ENCODE assay signal across 9 cellular contexts in genomic region chr13:50914848-50915247, GRCh38. TPM values are rescaled to one million over a fixed set of nuclear protein-coding genes. Genes with fewer than 3 reads are reported as not detected.
DNase-seq lines count a peak whose midpoint lies in the region; ATAC-seq lines count a peak whose summit lies in the region.
"Had no signal": no experiment of that assay in that cellular context is flagged by ENCODE, and none has a peak within 500 bp of the region (broad histone marks: within the 10 kb centered on the region; RNA-seq: fewer than 3 reads in every experiment).

No MANE protein-coding gene starts in this region.

- peaks cover 65% of the 10 kb centered on the region for H3K4me1 Mint-ChIP-seq in activated CD8-positive, alpha-beta T cell treated with anti-CD3 and anti-CD28 coated beads, Interleukin-2, amount 10 ng/mL, durations not matched to agents 7 days and 5 days (ENCODE audit: low read depth)
- peaks cover 65 to 84% (median 77%) of the 10 kb centered on the region in 3 donors for H3K4me1 Mint-ChIP-seq in naive B cell

- no peaks in the 10 kb centered on the region for H3K27me3 Mint-ChIP-seq in activated CD8-positive, alpha-beta T cell treated with anti-CD3 and anti-CD28 coated beads, Interleukin-2, amount 10 ng/mL, durations not matched to agents 7 days and 5 days (ENCODE audit: low read depth)
- H3K27me3 Mint-ChIP-seq in naive B cell, result no peaks in the 10 kb centered on the region

- peak overlapping the region; percentile 70 for H3K27ac Mint-ChIP-seq in activated CD8-positive, alpha-beta T cell treated with anti-CD3 and anti-CD28 coated beads, Interleukin-2, amount 10 ng/mL, durations not matched to agents 7 days and 5 days
- H3K27ac Mint-ChIP-seq in naive B cell, result peak overlapping the region; percentile 16 to 97 (median 91)

- peak; percentile 27 for ATAC-seq in HG02884 (IDR thresholded peaks at IDR 0.05; ENCODE audit: unreplicated experiment)
- ATAC-seq in activated CD8-positive, alpha-beta T cell treated with anti-CD3 and anti-CD28 coated beads, Interleukin-2, amount 10 ng/mL, durations not matched to agents 7 days and 5 days, result no peak
- no peak for ATAC-seq in naive B cell (ENCODE audit: low read depth in 2 of 2)
- ATAC-seq in GM21717 (IDR thresholded peaks at IDR 0.05; ENCODE audit: unreplicated experiment), result no peak

- POLR2A ChIA-PET in activated CD8-positive, alpha-beta T cell treated with anti-CD3 and anti-CD28 coated beads, Interleukin-2, amount 10 ng/mL, durations not matched to agents 7 days and 5 days (lab: Charles Lee), result interaction anchor here (0.8 to 1.3 kb wide), 5 partner anchors 21 to 918 kb away, joined by 3 to 8 read pairs (median 4); partner anchors contain the start of gene TRIM13

- H3K9me3 Mint-ChIP-seq in activated CD8-positive, alpha-beta T cell treated with anti-CD3 and anti-CD28 coated beads, Interleukin-2, amount 10 ng/mL, durations not matched to agents 7 days and 5 days (ENCODE audit: insufficient read depth), result no peaks in the 10 kb centered on the region
- H3K9me3 Mint-ChIP-seq in naive B cell, result no peaks in the 10 kb centered on the region

- DNase-seq in ELR (ENCODE audit: low read depth) (peak; percentile 59), naive B cell (no peak), DMS114 treated with DMSO at 0.1 percent for 48 hours (lab: John Stamatoyannopoulos, UW; ENCODE audit: unreplicated experiment) (no peak), NCI-H2081 (lab: John Stamatoyannopoulos, UW) (no peak), amygdala (lab: John Stamatoyannopoulos, UW) (no peak)
- DNase-seq in activated CD8-positive, alpha-beta T cell treated with anti-CD3 and anti-CD28 coated beads, Interleukin-2, amount 10 ng/mL, durations not matched to agents 7 days and 5 days, result no peak
- DNase-seq: colonic mucosa had no signal

- peaks cover 40% of the 10 kb centered on the region for H3K36me3 Mint-ChIP-seq in activated CD8-positive, alpha-beta T cell treated with anti-CD3 and anti-CD28 coated beads, Interleukin-2, amount 10 ng/mL, durations not matched to agents 7 days and 5 days (ENCODE audit: low read depth)
- H3K36me3 Mint-ChIP-seq in naive B cell, result no peaks in the 10 kb centered on the region

- CTCF ChIA-PET in activated CD8-positive, alpha-beta T cell treated with anti-CD3 and anti-CD28 coated beads, Interleukin-2, amount 10 ng/mL, durations not matched to agents 7 days and 5 days (lab: Charles Lee), result interaction anchor here (0.5 to 5.3 kb wide), 14 partner anchors 15 to 938 kb away, joined by 3 to 99 read pairs (median 6); partner anchors contain the start of gene TRIM13

- H3K4me3 Mint-ChIP-seq in activated CD8-positive, alpha-beta T cell treated with anti-CD3 and anti-CD28 coated beads, Interleukin-2, amount 10 ng/mL, durations not matched to agents 7 days and 5 days, result no peak overlapping the region
- H3K4me3 Mint-ChIP-seq in naive B cell, result peak overlapping the region in 2 of 8 donors; percentile 63 to 78

RNA-seq across cellular contexts. Expression of gene RNASEH2B, which starts 5.3 kb away (rescaled TPM):
- 100 to 1,000 TPM; 105 to 107 TPM for total RNA-seq in activated CD8-positive, alpha-beta T cell treated with anti-CD3 and anti-CD28 coated beads, Interleukin-2, amount 10 ng/mL, durations not matched to agents 7 days and 5 days
- 100 to 1,000 TPM; 169 to 257 (median 216) TPM for polyA plus RNA-seq in naive B cell (ENCODE audit: low read depth in 6 of 6)
